15 cellular contexts compared by ENCODE assay signal in the genomic region with DNA sequence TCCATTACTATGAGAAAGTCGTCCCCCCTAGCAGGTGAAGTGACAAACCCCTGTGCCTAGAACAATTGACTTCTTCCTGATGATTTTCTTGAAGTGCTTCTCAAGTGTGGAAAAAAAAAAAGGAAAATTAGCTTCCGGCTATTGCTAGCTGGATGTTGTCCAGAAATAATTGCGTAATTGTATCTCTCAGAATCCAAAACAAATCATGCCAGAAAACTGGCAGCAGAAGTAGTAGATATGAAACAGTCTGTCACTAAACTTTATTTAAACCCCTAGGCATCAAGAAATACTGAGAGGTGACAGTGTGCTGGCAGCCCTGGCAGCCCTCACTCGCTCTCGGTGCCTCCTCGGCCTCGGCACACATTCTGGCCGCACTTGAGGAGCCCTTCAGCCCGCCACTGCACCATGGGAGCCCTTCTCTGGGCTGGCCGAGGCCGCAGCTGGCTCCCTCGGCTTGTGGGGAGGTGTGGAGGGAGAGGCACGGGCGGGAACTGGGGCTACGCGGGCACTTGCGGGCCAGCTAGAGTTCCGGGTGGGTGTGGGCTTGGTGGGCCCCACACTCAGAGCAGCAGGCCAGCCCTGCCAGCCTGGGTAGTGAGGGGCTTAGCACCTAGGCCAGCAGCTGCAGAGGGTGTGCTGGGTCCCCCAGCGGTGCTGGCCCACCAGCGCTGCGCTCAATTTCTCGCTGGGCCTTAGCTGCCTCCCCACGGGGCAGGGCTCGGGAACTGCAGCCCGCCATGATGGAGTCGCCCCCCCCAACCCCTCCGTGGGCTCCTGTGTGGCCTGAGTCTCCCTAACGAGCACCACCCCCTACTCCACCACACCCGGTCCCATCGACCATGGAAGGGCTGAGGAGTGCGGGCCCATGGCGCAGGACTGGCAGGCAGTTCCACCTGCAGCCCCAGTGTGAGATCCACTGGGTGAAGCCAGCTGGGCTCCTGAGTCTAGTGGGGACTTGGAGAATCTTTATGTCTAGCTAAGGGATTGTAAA.
DNase-seq lines count a peak whose midpoint lies in the region; ATAC-seq and TF ChIP-seq lines count a peak whose summit lies in the region.
"Had no signal": no experiment of that assay in that cellular context is flagged by ENCODE, and none has a peak within 500 bp of the region (broad histone marks: within the 10 kb centered on the region; RNA-seq: fewer than 3 reads in every experiment).

No MANE protein-coding gene starts in this region.

- DNase-seq in HFFc6 (peak; percentile 12), NCI-H2029 (lab: John Stamatoyannopoulos, UW) (peak; percentile 53), cardiac fibroblast (ENCODE audit: low read depth in 2 of 2) (peak; percentile 15 to 63), kidney tubule cell (ENCODE audit: low spot score) (peak; percentile 10), T-cell (no peak), iPS-NIHi7 (ENCODE audit: extremely low spot score) (no peak), SW480 (ENCODE audit: low spot score) (no peak)
- DNase-seq: activated CD4-positive, alpha-beta T cell treated with anti-CD3 and anti-CD28 coated beads, Interleukin-2, amount 10 ng/mL, durations not matched to agents 24 days and 14 days; activated CD8-positive, alpha-beta memory T cell treated with anti-CD3 and anti-CD28 coated beads, Interleukin-2, amount 50 U/mL, for 48 hours; Kasumi-1; NCI-H1694 treated with DMSO at 0.1 percent for 48 hours; NCI-H526; testis had no signal

- H3K9me3 Mint-ChIP-seq in HFFc6, result no peaks in the 10 kb centered on the region; the same call in 1 of the 2 replicates
- no peaks in the 10 kb centered on the region for H3K9me3 Mint-ChIP-seq in T-cell

- POLR2A ChIA-PET in T-cell (lab: Charles Lee), result no interaction called here

- H3K27ac Mint-ChIP-seq in HFFc6 (no peak overlapping the region), T-cell (no peak overlapping the region)
- H3K27ac Mint-ChIP-seq: activated CD4-positive, alpha-beta T cell treated with anti-CD3 and anti-CD28 coated beads, Interleukin-2, amount 10 ng/mL, durations not matched to agents 24 days and 14 days; mesothelial cell of epicardium had no signal

- no peaks in the 10 kb centered on the region for H3K36me3 Mint-ChIP-seq in HFFc6 (ENCODE audit: low read depth)
- no peaks in the 10 kb centered on the region for H3K36me3 Mint-ChIP-seq in T-cell

- no peak for TF ChIP-seq CTCF in HFFc6 (IDR thresholded peaks at IDR 0.05)
- no peak for TF ChIP-seq CTCF in cardiac fibroblast (IDR thresholded peaks at IDR 0.05; ENCODE audit: low read depth, low read length)

- H3K4me3 Mint-ChIP-seq in HFFc6 (no peak overlapping the region), T-cell (no peak overlapping the region)
- H3K4me3 Mint-ChIP-seq: activated CD4-positive, alpha-beta T cell treated with anti-CD3 and anti-CD28 coated beads, Interleukin-2, amount 10 ng/mL, durations not matched to agents 24 days and 14 days; mesothelial cell of epicardium had no signal

- H3K4me1 Mint-ChIP-seq in HFFc6 (ENCODE audit: low read depth) (no peaks in the 10 kb centered on the region), T-cell (no peaks in the 10 kb centered on the region)
- H3K4me1 Mint-ChIP-seq: activated CD4-positive, alpha-beta T cell treated with anti-CD3 and anti-CD28 coated beads, Interleukin-2, amount 10 ng/mL, durations not matched to agents 24 days and 14 days; mesothelial cell of epicardium had no signal

- no peak overlapping the region for H3K4me3 ChIP-seq in cardiac fibroblast (replicated peaks in 1 of 2; ENCODE audit: low read depth in 2 of 2, low read length in 2 of 2)
- H3K4me3 ChIP-seq: prostate gland, testis had no signal

- peaks cover 9% of the 10 kb centered on the region for H3K27me3 Mint-ChIP-seq in HFFc6 (ENCODE audit: insufficient read depth)
- peaks cover 6 to 8% of the 10 kb centered on the region in 2 donors for H3K27me3 Mint-ChIP-seq in T-cell
- H3K27me3 Mint-ChIP-seq: activated CD4-positive, alpha-beta T cell treated with anti-CD3 and anti-CD28 coated beads, Interleukin-2, amount 10 ng/mL, durations not matched to agents 24 days and 14 days had no signal

- ATAC-seq in T-cell (replicated peaks in 1 of 4), result no peak

- CTCF ChIA-PET in T-cell (lab: Charles Lee), result no interaction called here

Comparison
In these comparisons a context has a peak if more than half of its experiments do, and no peak if none do; other contexts are left out.
1. DNase-seq: peak in HFFc6 (single experiment), NCI-H2029 (single experiment), cardiac fibroblast (2 of 2) and kidney tubule cell (single experiment); none in T-cell (0 of 34), iPS-NIHi7 (single experiment) and SW480 (single experiment).